In the genomic region with DNA sequence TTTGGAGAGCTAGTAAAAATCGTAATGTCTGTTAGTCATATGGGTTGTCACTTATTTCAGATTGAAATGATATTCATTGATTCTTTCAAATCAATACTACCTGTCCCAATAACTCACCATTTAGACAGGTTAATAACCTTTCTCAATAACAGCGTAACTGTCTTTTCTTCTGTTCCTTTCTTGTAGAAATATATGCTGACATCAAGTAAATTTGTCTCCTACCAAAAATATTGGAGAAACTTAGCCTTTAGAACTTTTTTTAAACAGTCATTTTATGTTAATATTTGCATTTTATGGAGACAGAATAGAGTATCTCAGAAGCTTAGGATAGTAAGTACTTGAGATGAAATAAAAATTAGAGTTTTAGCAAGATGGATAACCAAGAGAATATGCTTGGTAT, we compare ENCODE assay signal across 28 cellular contexts.
"Had no signal": no experiment of that assay in that cellular context is flagged by ENCODE, and none has a peak within 500 bp of the region (broad histone marks: within the 10 kb centered on the region; RNA-seq: fewer than 3 reads in every experiment).

No MANE protein-coding gene starts in this region.

- H3K9me3 Mint-ChIP-seq: dendritic cell treated with granulocyte-macrophage colony-stimulating factor and Interleukin-4, amounts not matched to agents 40 ng/mL and 50 ng/mL, for 4 days; effector memory CD8-positive, alpha-beta T cell had no signal

- H3K27ac ChIP-seq: colonic mucosa, epithelial cell of prostate, esophagus squamous epithelium, gastrocnemius medialis, heart right ventricle, left lung, lower lobe of right lung had no signal

- FAIRE-seq: endometrium, islet of Langerhans, keratinocyte had no signal

- H3K27me3 Mint-ChIP-seq: dendritic cell treated with granulocyte-macrophage colony-stimulating factor and Interleukin-4, amounts not matched to agents 40 ng/mL and 50 ng/mL, for 4 days; effector memory CD8-positive, alpha-beta T cell; naive B cell had no signal

- H3K4me1 ChIP-seq: colonic mucosa, lower lobe of right lung had no signal

- H3K4me3 Mint-ChIP-seq: dendritic cell treated with granulocyte-macrophage colony-stimulating factor and Interleukin-4, amounts not matched to agents 40 ng/mL and 50 ng/mL, for 4 days; effector memory CD8-positive, alpha-beta T cell; endodermal cell; mesothelial cell of epicardium; naive B cell had no signal

- H3K4me3 ChIP-seq: colonic mucosa, esophagus squamous epithelium, gastrocnemius medialis, heart right ventricle, left lung, lower lobe of right lung, mucosa of descending colon had no signal

- DNase-seq: colonic mucosa; cortex of kidney; effector CD8-positive, alpha-beta T cell; effector memory CD8-positive, alpha-beta T cell; erythroblast; esophagus squamous epithelium; foreskin fibroblast; foreskin melanocyte; gastrocnemius medialis; glutamatergic neuron; head of caudate nucleus; heart right ventricle; hippocampal formation; left cardiac atrium; left lung; left ventricle myocardium superior; lower lobe of right lung; mesenchymal stem cell; mucosa of descending colon; naive B cell had no signal

- H3K27me3 ChIP-seq: colonic mucosa, esophagus squamous epithelium, gastrocnemius medialis, heart right ventricle, left lung had no signal

- H3K36me3 ChIP-seq: colonic mucosa, gastrocnemius medialis, left lung had no signal

- ATAC-seq: effector memory CD8-positive, alpha-beta T cell; esophagus mucosa; gastrocnemius medialis; heart right ventricle; left cardiac atrium; left lung; left ventricle myocardium superior; lower lobe of right lung; mucosa of descending colon had no signal

- H3K9me3 ChIP-seq: colonic mucosa, esophagus squamous epithelium, gastrocnemius medialis, lower lobe of right lung had no signal

- H3K27ac Mint-ChIP-seq: dendritic cell treated with granulocyte-macrophage colony-stimulating factor and Interleukin-4, amounts not matched to agents 40 ng/mL and 50 ng/mL, for 4 days; effector memory CD8-positive, alpha-beta T cell; endodermal cell; mesothelial cell of epicardium; naive B cell had no signal
